ENCODE assay signal across 10 cellular contexts in the genomic region with DNA sequence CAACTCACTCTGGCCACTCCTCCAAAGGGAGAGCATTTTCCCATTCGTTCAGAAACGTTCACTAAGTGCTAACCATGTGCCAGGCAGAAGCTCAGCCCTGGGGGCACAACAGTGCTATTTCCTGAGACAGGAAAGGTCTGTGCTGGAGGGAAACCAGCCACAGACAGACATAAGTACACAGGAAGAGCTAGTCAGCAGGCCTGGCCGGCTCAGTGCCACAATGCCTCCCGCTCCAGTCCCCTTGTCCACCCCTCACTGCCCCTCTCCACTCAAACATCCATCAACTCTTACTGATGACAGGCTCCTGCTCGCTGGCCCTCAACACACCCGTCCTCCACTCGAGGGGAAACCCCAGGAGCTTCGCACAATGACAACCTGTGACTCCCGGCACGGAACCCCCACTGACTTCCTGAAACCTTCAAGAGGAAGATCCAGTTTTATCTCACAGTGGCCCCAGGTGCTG. TPM values are rescaled to one million over a fixed set of nuclear protein-coding genes. Genes with fewer than 3 reads are reported as not detected.
DNase-seq lines count a peak whose midpoint lies in the region; ATAC-seq, FAIRE-seq and TF ChIP-seq lines count a peak whose summit lies in the region.
"Had no signal": no experiment of that assay in that cellular context is flagged by ENCODE, and none has a peak within 500 bp of the region (broad histone marks: within the 10 kb centered on the region; RNA-seq: fewer than 3 reads in every experiment).

No MANE protein-coding gene starts in this region.

- H3K36me3 Mint-ChIP-seq in activated B cell treated with CpG ODN at 0.5 μM for 24 hours (ENCODE audit: low read depth): peaks cover 72% of the 10 kb centered on the region

- intact Hi-C loops in HepG2 (cut with micrococcal nuclease; ENCODE audit: unreplicated experiment) (no loop called here), activated B cell treated with CpG ODN at 0.5 μM for 24 hours (cut with micrococcal nuclease) (loop anchor here (1.0 kb wide), 1 partner anchor 16 kb away; no protein-coding TSS in a partner anchor), left ventricle myocardium superior (cut with micrococcal nuclease) (no loop called here), aorta (cut with DNase I) (no loop called here), sigmoid colon (cut with DNase I) (no loop called here)

- H3K9ac ChIP-seq in liver (ENCODE audit: low read depth in 1 of 2, low read length in 2 of 2): no peak overlapping the region
- no peak overlapping the region for H3K9ac ChIP-seq in HepG2 (ENCODE audit: insufficient read depth, low read depth, low read length)

- TF ChIP-seq EP300 in HepG2 (IDR thresholded peaks at IDR 0.05; ENCODE audit: low read depth in 2 of 2, low read length in 2 of 2) (no peak), HepG2 (CRISPR knock-in tag; IDR thresholded peaks at IDR 0.05; ENCODE audit: borderline replicate concordance) (no peak), sigmoid colon (IDR thresholded peaks at IDR 0.05) (no peak)

- in situ Hi-C loops in HepG2 (cut with HindIII; ENCODE audit: extremely low pct_ligation_motif_present, low pct_unique_long_range_greater_than_20kb) (no loop called here), HAP-1 (cut with MboI; ENCODE audit: low sequenced_read_pairs) (no loop called here)

- no peak for TF ChIP-seq RAD21 in liver (IDR thresholded peaks at IDR 0.05)
- TF ChIP-seq RAD21 in HepG2 (CRISPR knock-in tag; IDR thresholded peaks at IDR 0.05): no peak

- no peak for FAIRE-seq in HepG2 (lab: Jason Lieb, UNC)

- TF ChIP-seq CTCF in liver (IDR thresholded peaks at IDR 0.05; ENCODE audit: low read depth, low read length, missing input control) (no peak), HepG2 (CRISPR knock-in tag; IDR thresholded peaks at IDR 0.05) (no peak), activated B cell treated with CpG ODN at 0.5 μM for 24 hours (IDR thresholded peaks at IDR 0.05) (no peak), sigmoid colon (IDR thresholded peaks at IDR 0.05) (no peak)

- no peaks in the 10 kb centered on the region for H4K20me1 ChIP-seq in HepG2 (ENCODE audit: insufficient read depth, low read length)

- peaks cover 0 to 17% (median 4%) of the 10 kb centered on the region in 4 donors for H3K36me3 ChIP-seq in liver (ENCODE audit: control insufficient read depth in 4 of 4, insufficient read depth in 3 of 4, low read depth in 1 of 4, low read length in 3 of 4)
- peaks cover 12 to 56% of the 10 kb centered on the region in 2 experiments for H3K36me3 ChIP-seq in HepG2 (replicated peaks in 1 of 2; ENCODE audit: control insufficient read depth in 1 of 2, insufficient read depth in 2 of 2, low read length in 2 of 2)
- no peaks in the 10 kb centered on the region for H3K36me3 ChIP-seq in aorta (ENCODE audit: control insufficient read depth in 1 of 2, insufficient read depth in 2 of 2, low read length in 1 of 2)
- H3K36me3 ChIP-seq in sigmoid colon: peaks cover 0 to 3% (median 0%) of the 10 kb centered on the region in 4 donors
- peaks cover 53% of the 10 kb centered on the region for H3K36me3 ChIP-seq in HAP-1 (replicated peaks)

- no peak overlapping the region for H3K27ac ChIP-seq in liver (ENCODE audit: low read depth in 1 of 2, low read length in 2 of 2)
- no peak overlapping the region for H3K27ac ChIP-seq in HepG2 (ENCODE audit: extremely low read length, insufficient read depth, low read length)
- H3K27ac ChIP-seq in aorta (ENCODE audit: low read depth in 1 of 2, low read length in 2 of 2): no peak overlapping the region
- H3K27ac ChIP-seq in sigmoid colon: peak overlapping the region in 1 of 4 donors; percentile 27

- H3K4me3 ChIP-seq in liver (ENCODE audit: low read depth in 1 of 3, low read length in 3 of 3) (no peak overlapping the region), HepG2 (replicated peaks in 1 of 3; ENCODE audit: insufficient read depth in 1 of 3, low read depth in 2 of 3, low read length in 3 of 3) (no peak overlapping the region), aorta (ENCODE audit: low read length in 2 of 2) (no peak overlapping the region), sigmoid colon (no peak overlapping the region), HAP-1 (no peak overlapping the region)

- peak overlapping the region; percentile 78 for H3K27ac Mint-ChIP-seq in activated B cell treated with CpG ODN at 0.5 μM for 24 hours

- no peaks in the 10 kb centered on the region for H3K27me3 Mint-ChIP-seq in activated B cell treated with CpG ODN at 0.5 μM for 24 hours
- H3K27me3 Mint-ChIP-seq: brain had no signal

- H3K27me3 ChIP-seq in liver (ENCODE audit: control insufficient read depth in 4 of 4, insufficient read depth in 4 of 4, low read length in 3 of 4): no peaks in the 10 kb centered on the region
- H3K27me3 ChIP-seq in HepG2 (ENCODE audit: control insufficient read depth in 1 of 2, insufficient read depth in 2 of 2, low read length in 2 of 2): no peaks in the 10 kb centered on the region; a peak in 1 of 5 replicates
- H3K27me3 ChIP-seq in aorta (ENCODE audit: control insufficient read depth in 1 of 2, insufficient read depth in 2 of 2, low read length in 1 of 2): no peaks in the 10 kb centered on the region
- H3K27me3 ChIP-seq in sigmoid colon: no peaks in the 10 kb centered on the region
- H3K27me3 ChIP-seq in HAP-1 (ENCODE audit: low read depth): no peaks in the 10 kb centered on the region

- no peaks in the 10 kb centered on the region for H3K79me2 ChIP-seq in HepG2 (ENCODE audit: insufficient read depth, low read length)

- POLR2A ChIA-PET in HepG2 (lab: Yijun Ruan, JAX): no interaction called here
- POLR2A ChIA-PET in activated B cell treated with CpG ODN at 0.5 μM for 24 hours (lab: Charles Lee): interaction anchor here (0.6 to 1.2 kb wide), 3 partner anchors 11 to 37 kb away, joined by 4 to 6 read pairs (median 4); a partner anchor contains a TSS

- CTCF ChIA-PET in HepG2 (lab: Yijun Ruan, JAX; ENCODE audit: low intra/inter-chr PET ratio, low total read pairs) (no interaction called here), activated B cell treated with CpG ODN at 0.5 μM for 24 hours (lab: Charles Lee) (interaction anchor here (1.7 kb wide), 1 partner anchor 11 kb away, joined by 6 read pairs; a partner anchor contains a TSS)

- H3K4me1 Mint-ChIP-seq in activated B cell treated with CpG ODN at 0.5 μM for 24 hours: peaks cover 20% of the 10 kb centered on the region

- H3K9me3 ChIP-seq in liver (ENCODE audit: control insufficient read depth in 4 of 4, low read length in 3 of 4): no peaks in the 10 kb centered on the region
- H3K9me3 ChIP-seq in HepG2 (ENCODE audit: low read length): no peaks in the 10 kb centered on the region
- no peaks in the 10 kb centered on the region for H3K9me3 ChIP-seq in aorta (ENCODE audit: control insufficient read depth, low read length)
- no peaks in the 10 kb centered on the region for H3K9me3 ChIP-seq in sigmoid colon
- no peaks in the 10 kb centered on the region for H3K9me3 ChIP-seq in HAP-1

- H3K9me3 Mint-ChIP-seq in activated B cell treated with CpG ODN at 0.5 μM for 24 hours: peaks cover 5% of the 10 kb centered on the region

- DNase-seq in HepG2 (ENCODE audit: low spot score) (no peak), activated B cell treated with CpG ODN at 0.5 μM for 24 hours (no peak), left ventricle myocardium superior (no peak), aorta (no peak), sigmoid colon (no peak), NCI-H345 treated with DMSO at 0.1 percent for 48 hours (lab: John Stamatoyannopoulos, UW; ENCODE audit: unreplicated experiment) (no peak), HAP-1 (ENCODE audit: low spot score in 2 of 2) (no peak)
- DNase-seq: NCI-H2029 treated with DMSO at 0.1 percent for 48 hours had no signal

- H3K4me3 Mint-ChIP-seq in activated B cell treated with CpG ODN at 0.5 μM for 24 hours: no peak overlapping the region
- H3K4me3 Mint-ChIP-seq: brain had no signal

- BruUV-seq in HepG2 (replicated peaks; lab: Mats Ljungman, UMichigan): no TSS peak

- H3K4me1 ChIP-seq in liver (ENCODE audit: control insufficient read depth in 4 of 4, insufficient read depth in 4 of 4, low read length in 3 of 4): no peaks in the 10 kb centered on the region
- H3K4me1 ChIP-seq in HepG2 (ENCODE audit: insufficient read depth, low read length): no peaks in the 10 kb centered on the region
- H3K4me1 ChIP-seq in aorta (ENCODE audit: control insufficient read depth in 1 of 2, insufficient read depth in 2 of 2, low read length in 2 of 2): no peaks in the 10 kb centered on the region
- H3K4me1 ChIP-seq in sigmoid colon: no peaks in the 10 kb centered on the region
- H3K4me1 ChIP-seq in HAP-1: peaks cover 6% of the 10 kb centered on the region

- 74% methylated on average over 10 of the region's 10 CpGs for WGBS in liver
- WGBS in HepG2 (ENCODE audit: low lambda C conversion rate): 95% methylated on average over 8 of the region's 10 CpGs
- WGBS in aorta, 2 donors: 77 to 79% methylated on average over 10 of the region's 10 CpGs
- 56 to 87% methylated on average over 10 of the region's 10 CpGs for WGBS in sigmoid colon, 2 donors

- TF ChIP-seq POLR2A in HepG2 (IDR thresholded peaks at IDR 0.05; ENCODE audit: insufficient read depth in 1 of 2, low read depth in 2 of 2, low read length in 2 of 2): no peak
- no peak for TF ChIP-seq POLR2A in sigmoid colon (IDR thresholded peaks at IDR 0.05)

- ATAC-seq in HepG2 (no peak), activated B cell treated with CpG ODN at 0.5 μM for 24 hours (ENCODE audit: low read depth) (peak; percentile 45), left ventricle myocardium superior (peak; percentile 48), aorta (ENCODE audit: low FRiP score) (peak; percentile 51)

- H3K4me2 ChIP-seq in HepG2 (ENCODE audit: low read depth, low read length): no peak overlapping the region

- no peak overlapping the region for H2AFZ ChIP-seq in HepG2 (ENCODE audit: low read length)

RNA-seq across cellular contexts. Expression of a gene that starts 11.3 kb away (rescaled TPM):
- total RNA-seq in liver (1 to 10 TPM; 1.1 to 3.9 TPM), HepG2 (2016; rRNA removed; fragmentation: Illumina TruSeq; extraction: Trizol) (0.87 and 1.7 TPM in 2 replicates), activated B cell treated with CpG ODN at 0.5 μM for 24 hours (14.9 and 16.6 TPM in 2 replicates), left ventricle myocardium superior (34.9 TPM), aorta (10 to 100 TPM; 19.8 to 60.1 TPM), sigmoid colon (10 to 100 TPM; 11.8 to 18.5 (median 13.1) TPM)
- polyA plus RNA-seq in liver (1 to 10 TPM; 2.3 to 5.9 TPM), HepG2 (2011; rRNA removed) (1.6 and 2.8 TPM in 2 replicates), aorta (10 to 100 TPM in 1 of 2 donors, 1 to 10 TPM in 1; 6.8 to 45.8 TPM), sigmoid colon (1 to 10 TPM in 2 of 3 donors, under 1 TPM in 1; 0.60 to 6.4 (median 6.0) TPM)
- not detected in 2 replicates for total RNA-seq in HepG2 (2016; cell fraction: cytosol; rRNA removed; fragmentation: Illumina TruSeq; extraction: Trizol; ENCODE audit: low read depth)
- 0.30 and 1.1 TPM in 2 replicates for total RNA-seq in HepG2 (2016; cell fraction: insoluble cytoplasmic fraction; rRNA removed; fragmentation: Illumina TruSeq; extraction: Trizol)
- 0.19 and 1.9 TPM in 2 replicates for total RNA-seq in HepG2 (2016; cell fraction: membrane; rRNA removed; fragmentation: Illumina TruSeq; extraction: Trizol)
- total RNA-seq in HepG2 (2016; cell fraction: nucleus; rRNA removed; fragmentation: Illumina TruSeq; extraction: Trizol): 0.60 and 4.0 TPM in 2 replicates
- 0.99 and 1.6 TPM in 2 replicates for polyA plus RNA-seq in HepG2 (2011; cell fraction: cytosol; rRNA removed)
- 5.9 and 6.4 TPM in 2 replicates for polyA plus RNA-seq in HepG2 (2011; cell fraction: nucleus; rRNA removed)
- 0.91 and 1.1 TPM in 2 replicates for polyA plus RNA-seq in HepG2 (2012)
- polyA plus RNA-seq in HepG2 (2016; cell fraction: cytosol; fragmentation: Illumina TruSeq; extraction: Trizol; ENCODE audit: low read depth): 0.34 TPM in 2 replicates
- 0.82 and 1.6 TPM in 2 replicates for polyA plus RNA-seq in HepG2 (2016; cell fraction: insoluble cytoplasmic fraction; fragmentation: Illumina TruSeq; extraction: Trizol; ENCODE audit: low read depth)
- polyA plus RNA-seq in HepG2 (2016; cell fraction: membrane; fragmentation: Illumina TruSeq; extraction: Trizol; ENCODE audit: low read depth): 0.19 TPM in 1 of 2 replicates, not detected in the other
- polyA plus RNA-seq in HepG2 (2016; cell fraction: nucleus; fragmentation: Illumina TruSeq; extraction: Trizol; ENCODE audit: insufficient read depth, low read depth): 2.2 and 2.5 TPM in 2 replicates
- polyA minus RNA-seq in HepG2 (2011; rRNA and poly(A)+ RNA removed; ENCODE audit: low replicate concordance): 0.58 and 2.7 TPM in 2 replicates
- 1.5 TPM in 1 of 2 replicates, not detected in the other for polyA minus RNA-seq in HepG2 (2011; cell fraction: cytosol; rRNA and poly(A)+ RNA removed)
- 4.2 and 5.0 TPM in 2 replicates for polyA minus RNA-seq in HepG2 (2011; cell fraction: nucleus; rRNA and poly(A)+ RNA removed)

RNA-seq across cellular contexts. Expression of a gene that starts 48.2 kb away (rescaled TPM):
- 10 to 100 TPM in 1 of 2 donors, 1 to 10 TPM in 1; 6.3 to 61.5 TPM for total RNA-seq in liver
- polyA plus RNA-seq in liver: 1 to 10 TPM; 6.7 to 7.5 TPM
- total RNA-seq in HepG2 (2016; rRNA removed; fragmentation: Illumina TruSeq; extraction: Trizol): 52.1 and 64.4 TPM in 2 replicates
- total RNA-seq in HepG2 (2016; cell fraction: cytosol; rRNA removed; fragmentation: Illumina TruSeq; extraction: Trizol; ENCODE audit: low read depth): 7.3 and 8.5 TPM in 2 replicates
- 44.1 and 72.4 TPM in 2 replicates for total RNA-seq in HepG2 (2016; cell fraction: insoluble cytoplasmic fraction; rRNA removed; fragmentation: Illumina TruSeq; extraction: Trizol)
- total RNA-seq in HepG2 (2016; cell fraction: membrane; rRNA removed; fragmentation: Illumina TruSeq; extraction: Trizol): 15.7 and 19.3 TPM in 2 replicates
- total RNA-seq in HepG2 (2016; cell fraction: nucleus; rRNA removed; fragmentation: Illumina TruSeq; extraction: Trizol): 51.4 and 56.6 TPM in 2 replicates
- 18.3 and 20.1 TPM in 2 replicates for polyA plus RNA-seq in HepG2 (2011; rRNA removed)
- 9.1 and 11.9 TPM in 2 replicates for polyA plus RNA-seq in HepG2 (2011; cell fraction: cytosol; rRNA removed)
- 92.2 and 135 TPM in 2 replicates for polyA plus RNA-seq in HepG2 (2011; cell fraction: nucleus; rRNA removed)
- polyA plus RNA-seq in HepG2 (2012): 11.0 and 27.9 TPM in 2 replicates
- 6.0 and 7.0 TPM in 2 replicates for polyA plus RNA-seq in HepG2 (2016; cell fraction: cytosol; fragmentation: Illumina TruSeq; extraction: Trizol; ENCODE audit: low read depth)
- polyA plus RNA-seq in HepG2 (2016; cell fraction: insoluble cytoplasmic fraction; fragmentation: Illumina TruSeq; extraction: Trizol; ENCODE audit: low read depth): 43.0 and 49.8 TPM in 2 replicates
- 7.7 and 11.4 TPM in 2 replicates for polyA plus RNA-seq in HepG2 (2016; cell fraction: membrane; fragmentation: Illumina TruSeq; extraction: Trizol; ENCODE audit: low read depth)
- 135 and 153 TPM in 2 replicates for polyA plus RNA-seq in HepG2 (2016; cell fraction: nucleus; fragmentation: Illumina TruSeq; extraction: Trizol; ENCODE audit: insufficient read depth, low read depth)
- polyA minus RNA-seq in HepG2 (2011; rRNA and poly(A)+ RNA removed; ENCODE audit: low replicate concordance): 25.6 and 86.4 TPM in 2 replicates
- polyA minus RNA-seq in HepG2 (2011; cell fraction: cytosol; rRNA and poly(A)+ RNA removed): 11.3 and 17.6 TPM in 2 replicates
- polyA minus RNA-seq in HepG2 (2011; cell fraction: nucleus; rRNA and poly(A)+ RNA removed): 25.0 and 29.4 TPM in 2 replicates
- total RNA-seq in activated B cell treated with CpG ODN at 0.5 μM for 24 hours: 41.8 and 42.9 TPM in 2 replicates
- total RNA-seq in left ventricle myocardium superior: 2.8 TPM
- 10 to 100 TPM; 11.3 to 16.0 TPM for total RNA-seq in aorta
- polyA plus RNA-seq in aorta: 10 to 100 TPM in 1 of 2 donors, 1 to 10 TPM in 1; 3.4 to 33.7 TPM
- total RNA-seq in sigmoid colon: 10 to 100 TPM in 1 of 4 donors, 1 to 10 TPM in 3; 4.3 to 16.9 (median 6.5) TPM
- 10 to 100 TPM; 11.4 to 41.6 (median 15.5) TPM for polyA plus RNA-seq in sigmoid colon

RNA-seq across cellular contexts. Expression of a gene that starts 48.5 kb away (rescaled TPM):
- total RNA-seq in liver (1 to 10 TPM; 1.6 to 2.5 TPM), HepG2 (2016; rRNA removed; fragmentation: Illumina TruSeq; extraction: Trizol) (0.39 and 1.1 TPM in 2 replicates), activated B cell treated with CpG ODN at 0.5 μM for 24 hours (5.7 and 8.6 TPM in 2 replicates), left ventricle myocardium superior (7.9 TPM), aorta (10 to 100 TPM in 1 of 2 donors, 1 to 10 TPM in 1; 9.0 to 10.3 TPM), sigmoid colon (1 to 10 TPM; 2.4 to 10.0 (median 4.0) TPM)
- polyA plus RNA-seq in liver (1 to 10 TPM in 1 of 2 donors, under 1 TPM in 1; 0.25 to 1.6 TPM), HepG2 (2011; rRNA removed) (0.18 and 0.44 TPM in 2 replicates), aorta (10 to 100 TPM in 1 of 2 donors, 1 to 10 TPM in 1; 6.0 to 21.8 TPM), sigmoid colon (1 to 10 TPM; 4.2 to 6.1 (median 6.0) TPM)
- total RNA-seq in HepG2 (2016; cell fraction: cytosol; rRNA removed; fragmentation: Illumina TruSeq; extraction: Trizol; ENCODE audit: low read depth): 0.26 and 0.91 TPM in 2 replicates
- 0.54 and 0.93 TPM in 2 replicates for total RNA-seq in HepG2 (2016; cell fraction: insoluble cytoplasmic fraction; rRNA removed; fragmentation: Illumina TruSeq; extraction: Trizol)
- 0.43 and 1.00 TPM in 2 replicates for total RNA-seq in HepG2 (2016; cell fraction: membrane; rRNA removed; fragmentation: Illumina TruSeq; extraction: Trizol)
- total RNA-seq in HepG2 (2016; cell fraction: nucleus; rRNA removed; fragmentation: Illumina TruSeq; extraction: Trizol): 0.72 and 0.75 TPM in 2 replicates
- 0.28 and 0.43 TPM in 2 replicates for polyA plus RNA-seq in HepG2 (2011; cell fraction: cytosol; rRNA removed)
- polyA plus RNA-seq in HepG2 (2011; cell fraction: nucleus; rRNA removed): 2.1 and 2.4 TPM in 2 replicates
- 2.8 and 3.7 TPM in 2 replicates for polyA plus RNA-seq in HepG2 (2012)
- polyA plus RNA-seq in HepG2 (2016; cell fraction: cytosol; fragmentation: Illumina TruSeq; extraction: Trizol; ENCODE audit: low read depth): 0.45 and 0.87 TPM in 2 replicates
- polyA plus RNA-seq in HepG2 (2016; cell fraction: insoluble cytoplasmic fraction; fragmentation: Illumina TruSeq; extraction: Trizol; ENCODE audit: low read depth): 2.2 TPM in 2 replicates
- polyA plus RNA-seq in HepG2 (2016; cell fraction: membrane; fragmentation: Illumina TruSeq; extraction: Trizol; ENCODE audit: low read depth): 0.41 and 0.92 TPM in 2 replicates
- 3.7 and 3.8 TPM in 2 replicates for polyA plus RNA-seq in HepG2 (2016; cell fraction: nucleus; fragmentation: Illumina TruSeq; extraction: Trizol; ENCODE audit: insufficient read depth, low read depth)
- 1.0 and 1.7 TPM in 2 replicates for polyA minus RNA-seq in HepG2 (2011; rRNA and poly(A)+ RNA removed; ENCODE audit: low replicate concordance)
- 0.59 and 0.70 TPM in 2 replicates for polyA minus RNA-seq in HepG2 (2011; cell fraction: cytosol; rRNA and poly(A)+ RNA removed)
- polyA minus RNA-seq in HepG2 (2011; cell fraction: nucleus; rRNA and poly(A)+ RNA removed): 0.75 and 0.90 TPM in 2 replicates
